In genomic region chr6:142887534-142887933, GRCh38 we compare ENCODE assay signal across 16 cellular contexts. TPM values are rescaled to one million over a fixed set of nuclear protein-coding genes. Genes with fewer than 3 reads are reported as not detected.
DNase-seq lines count a peak whose midpoint lies in the region; ATAC-seq, FAIRE-seq and TF ChIP-seq lines count a peak whose summit lies in the region.
"Had no signal": no experiment of that assay in that cellular context is flagged by ENCODE, and none has a peak within 500 bp of the region (broad histone marks: within the 10 kb centered on the region; RNA-seq: fewer than 3 reads in every experiment).

No MANE protein-coding gene starts in this region.

- H3K9me3 Mint-ChIP-seq in activated naive CD4-positive, alpha-beta T cell treated with anti-CD3 and anti-CD28 coated beads for 36 hours = no peaks in the 10 kb centered on the region
- peaks cover 4% of the 10 kb centered on the region for H3K9me3 Mint-ChIP-seq in activated naive CD8-positive, alpha-beta T cell treated with anti-CD3 and anti-CD28 coated beads, Interleukin-2, amount 50 U/mL, for 24 hours

- H3K36me3 Mint-ChIP-seq in activated naive CD4-positive, alpha-beta T cell treated with anti-CD3 and anti-CD28 coated beads for 36 hours (ENCODE audit: low read depth) = peaks cover 13% of the 10 kb centered on the region
- peaks cover 21% of the 10 kb centered on the region for H3K36me3 Mint-ChIP-seq in activated naive CD8-positive, alpha-beta T cell treated with anti-CD3 and anti-CD28 coated beads, Interleukin-2, amount 50 U/mL, for 24 hours (ENCODE audit: low read depth)

- H3K9me3 ChIP-seq in OCI-LY1 (ENCODE audit: low read length) = no peaks in the 10 kb centered on the region
- H3K9me3 ChIP-seq in osteoblast (ENCODE audit: low read depth, low read length) = no peaks in the 10 kb centered on the region
- H3K9me3 ChIP-seq: pancreas, upper lobe of left lung had no signal

- no peak for FAIRE-seq in frontal cortex (lab: Jason Lieb, UNC)
- FAIRE-seq: HTR-8/SVneo had no signal

- peaks cover 82% of the 10 kb centered on the region for H3K4me1 Mint-ChIP-seq in activated naive CD4-positive, alpha-beta T cell treated with anti-CD3 and anti-CD28 coated beads for 36 hours (ENCODE audit: low read depth)
- H3K4me1 Mint-ChIP-seq in activated naive CD8-positive, alpha-beta T cell treated with anti-CD3 and anti-CD28 coated beads, Interleukin-2, amount 50 U/mL, for 24 hours = peaks cover 94% of the 10 kb centered on the region

- no peak for DNase-seq in activated naive CD4-positive, alpha-beta T cell treated with anti-CD3 and anti-CD28 coated beads for 36 hours
- DNase-seq in activated naive CD4-positive, alpha-beta T cell (lab: John Stamatoyannopoulos, UW) = no peak
- DNase-seq in activated naive CD8-positive, alpha-beta T cell treated with anti-CD3 and anti-CD28 coated beads, Interleukin-2, amount 50 U/mL, for 24 hours = no peak
- DNase-seq in osteoblast (ENCODE audit: insufficient read length, low spot score, missing footprints) (no peak), frontal cortex (ENCODE audit: low spot score in 2 of 2) (no peak), SHP77 (lab: John Stamatoyannopoulos, UW) (no peak)
- DNase-seq: glutamatergic neuron; GOT3; islet precursor cell; NCI-H2029 treated with DMSO at 0.1 percent for 48 hours; pancreas; stimulated activated CD4-positive, alpha-beta T cell treated with anti-CD3 and anti-CD28 coated beads, Interleukin-4, amount 100 ng/mL, for 4 hours; upper lobe of left lung had no signal

- H3K79me2 ChIP-seq in OCI-LY1 (ENCODE audit: insufficient read depth, low read length) (peaks cover 19% of the 10 kb centered on the region), osteoblast (ENCODE audit: insufficient read depth, low read length) (peaks cover 73% of the 10 kb centered on the region)

- H3K4me2 ChIP-seq in OCI-LY1 (ENCODE audit: low read length) (peak overlapping the region; percentile 42; the same call in 1 of the 2 replicates), osteoblast (ENCODE audit: insufficient read depth, low read length) (no peak overlapping the region)

- H4K20me1 ChIP-seq in OCI-LY1 (ENCODE audit: insufficient read depth, low read length) = no peaks in the 10 kb centered on the region
- H4K20me1 ChIP-seq in osteoblast (ENCODE audit: insufficient read depth, low read length) = no peaks in the 10 kb centered on the region

- H3K4me3 ChIP-seq in OCI-LY1 (ENCODE audit: low read depth, low read length, poor library complexity, severe bottlenecking) = no peak overlapping the region
- no peak overlapping the region for H3K4me3 ChIP-seq in osteoblast (ENCODE audit: insufficient read depth, low read length)
- H3K4me3 ChIP-seq: pancreas, upper lobe of left lung had no signal

- H3K27ac Mint-ChIP-seq in activated naive CD4-positive, alpha-beta T cell treated with anti-CD3 and anti-CD28 coated beads for 36 hours = peak overlapping the region; percentile 99
- peak overlapping the region; percentile 94 for H3K27ac Mint-ChIP-seq in activated naive CD8-positive, alpha-beta T cell treated with anti-CD3 and anti-CD28 coated beads, Interleukin-2, amount 50 U/mL, for 24 hours

- peak overlapping the region; percentile 45 for H3K4me3 Mint-ChIP-seq in activated naive CD4-positive, alpha-beta T cell treated with anti-CD3 and anti-CD28 coated beads for 36 hours
- H3K4me3 Mint-ChIP-seq in activated naive CD8-positive, alpha-beta T cell treated with anti-CD3 and anti-CD28 coated beads, Interleukin-2, amount 50 U/mL, for 24 hours = peak overlapping the region; percentile 61

- H3K36me3 ChIP-seq in OCI-LY1 (ENCODE audit: insufficient read depth, low read length) (no peaks in the 10 kb centered on the region), osteoblast (ENCODE audit: insufficient read depth, low read length) (no peaks in the 10 kb centered on the region)
- H3K36me3 ChIP-seq: pancreas, upper lobe of left lung had no signal

- no peak overlapping the region for H3K9ac ChIP-seq in OCI-LY1 (ENCODE audit: low read length)

- no peak for TF ChIP-seq CTCF in OCI-LY1 (IDR thresholded peaks at IDR 0.05; ENCODE audit: low read length)
- no peak for TF ChIP-seq CTCF in osteoblast (IDR thresholded peaks at IDR 0.05; ENCODE audit: extremely low read depth, low read depth, low read length)

- H2AFZ ChIP-seq in OCI-LY1 (ENCODE audit: low read length) (no peak overlapping the region), osteoblast (ENCODE audit: low read length) (no peak overlapping the region)

- peaks cover 45% of the 10 kb centered on the region for H3K4me1 ChIP-seq in OCI-LY1 (ENCODE audit: insufficient read depth, low read length, severe bottlenecking)
- peaks cover 48% of the 10 kb centered on the region for H3K4me1 ChIP-seq in osteoblast (ENCODE audit: insufficient read depth, low read length)

- H3K9me2 ChIP-seq in OCI-LY1 (ENCODE audit: low read depth, low read length) = no peaks in the 10 kb centered on the region

- intact Hi-C loops in activated naive CD4-positive, alpha-beta T cell treated with anti-CD3 and anti-CD28 coated beads for 36 hours (cut with micrococcal nuclease) = loop anchor here (1.0 kb wide), 2 partner anchors 15 to 194 kb away; no protein-coding TSS in a partner anchor

- H3K27me3 ChIP-seq in OCI-LY1 (ENCODE audit: insufficient read depth, low read length) (no peaks in the 10 kb centered on the region), osteoblast (ENCODE audit: insufficient read depth, low read length) (no peaks in the 10 kb centered on the region)
- H3K27me3 ChIP-seq: pancreas, upper lobe of left lung had no signal

- no peaks in the 10 kb centered on the region for H3F3A ChIP-seq in OCI-LY1 (ENCODE audit: insufficient read depth, low read length)

- H3K27me3 Mint-ChIP-seq in activated naive CD4-positive, alpha-beta T cell treated with anti-CD3 and anti-CD28 coated beads for 36 hours (ENCODE audit: low read depth) = no peaks in the 10 kb centered on the region
- H3K27me3 Mint-ChIP-seq in activated naive CD8-positive, alpha-beta T cell treated with anti-CD3 and anti-CD28 coated beads, Interleukin-2, amount 50 U/mL, for 24 hours = no peaks in the 10 kb centered on the region

- ATAC-seq in activated naive CD8-positive, alpha-beta T cell treated with anti-CD3 and anti-CD28 coated beads, Interleukin-2, amount 50 U/mL, for 24 hours = no peak
- no peak for ATAC-seq in GM21381 (IDR thresholded peaks at IDR 0.05; ENCODE audit: unreplicated experiment)

- peak overlapping the region; percentile 68 for H3K27ac ChIP-seq in OCI-LY1 (ENCODE audit: low read depth, low read length, poor library complexity, severe bottlenecking)
- H3K27ac ChIP-seq in osteoblast (ENCODE audit: low read depth, low read length) = peak overlapping the region; percentile 97

- CTCF ChIA-PET in activated naive CD4-positive, alpha-beta T cell treated with anti-CD3 and anti-CD28 coated beads for 36 hours (lab: Charles Lee) = no interaction called here

RNA-seq across cellular contexts. Expression of gene HIVEP2, which starts 57.4 kb away (rescaled TPM):
- 10 to 100 TPM; 22.0 to 24.1 TPM for total RNA-seq in activated naive CD4-positive, alpha-beta T cell treated with anti-CD3 and anti-CD28 coated beads for 36 hours
- total RNA-seq in osteoblast (30.4 and 57.8 TPM in 2 replicates), frontal cortex (68.9 TPM)
